Comparison of ENCODE assay signal across 7 cellular contexts in genomic region chr2:74507926-74508520, GRCh38. TPM values are rescaled to one million over a fixed set of nuclear protein-coding genes. Genes with fewer than 3 reads are reported as not detected.
DNase-seq lines count a peak whose midpoint lies in the region; ATAC-seq, FAIRE-seq and TF ChIP-seq lines count a peak whose summit lies in the region.

No MANE protein-coding gene starts in this region.

- peak overlapping the region; percentile 100 for H2AFZ ChIP-seq in GM12878 (ENCODE audit: control insufficient read depth, low read depth, low read length)

- intact Hi-C loops in GM12878 (cut with micrococcal nuclease; ENCODE audit: unreplicated experiment), result loop anchor here (1.0 kb wide), 2 partner anchors 21 to 79 kb away; partner anchors contain the start of genes AUP1 and HTRA2

- peaks cover 24 to 38% (median 30%) of the 10 kb centered on the region in 3 donors for H3K27me3 Mint-ChIP-seq in immature natural killer cell (ENCODE audit: low read depth in 3 of 3)

- peak overlapping the region; percentile 95 for H3K4me2 ChIP-seq in GM12878 (ENCODE audit: control insufficient read depth, insufficient read depth)

- peak; percentile 49 for DNase-seq in HFF-Myc (ENCODE audit: extremely low read depth, low read depth)
- peak; percentile 55 for DNase-seq in NCI-H2227 treated with DMSO at 0.1 percent for 48 hours (lab: John Stamatoyannopoulos, UW)
- DNase-seq in GM12878 (ENCODE audit: low read depth, low spot score), result no peak
- no peak for DNase-seq in immature natural killer cell
- peak; percentile 40 for DNase-seq in stimulated activated CD8-positive, alpha-beta memory T cell treated with anti-CD3 and anti-CD28 coated beads, Interleukin-4, amount 100 ng/mL, for 48 hours
- DNase-seq in 8988T, result no peak

- H4K20me1 ChIP-seq in GM12878 (ENCODE audit: control insufficient read depth, insufficient read depth), result no peaks in the 10 kb centered on the region

- TF ChIP-seq CTCF in HFF-Myc (IDR thresholded peaks at IDR 0.05; ENCODE audit: low read depth, low read length, missing control alignments) (no peak), GM12878 (IDR thresholded peaks at IDR 0.05 in 2 of 3, conservative IDR thresholded peaks at IDR 0.05 in 1 of 3; ENCODE audit: control insufficient read depth in 2 of 3, extremely low read depth in 1 of 3, insufficient read depth in 1 of 3, low read depth in 3 of 3, low read length in 3 of 3) (no peak)

- H3K36me3 Mint-ChIP-seq in immature natural killer cell, result peaks cover 5 to 16% (median 13%) of the 10 kb centered on the region in 3 donors

- H3K4me1 ChIP-seq in GM12878 (ENCODE audit: control insufficient read depth, insufficient read depth, low read length), result peaks cover 22% of the 10 kb centered on the region

- peak overlapping the region; percentile 97 for H3K27ac ChIP-seq in GM12878 (ENCODE audit: control insufficient read depth, insufficient read depth)

- FAIRE-seq in GM12878 (lab: Jason Lieb, UNC), result no peak

- no peak for TF ChIP-seq RAD21 in GM12878 (IDR thresholded peaks at IDR 0.05; ENCODE audit: insufficient read depth, low read depth, low read length)

- CTCF ChIA-PET in GM12878 (lab: Yijun Ruan, JAX), result interaction anchor here (0.6 to 13.9 kb wide), 9 partner anchors 12 to 91 kb away, joined by 3 to 231 read pairs (median 6); partner anchors contain the start of genes AUP1, CCDC142, DQX1 and HTRA2

- BruUV-seq in GM12878 (replicated peaks; lab: Mats Ljungman, UMichigan), result TSS peak; percentile 78

- RAD21 ChIA-PET in GM12878 (lab: Charles Lee; ENCODE audit: unreplicated experiment), result interaction anchor here (0.9 to 5.5 kb wide), 4 partner anchors 23 to 79 kb away, joined by 3 to 61 read pairs (median 26); partner anchors contain the start of genes AUP1 and HTRA2

- TF ChIP-seq EP300 in GM12878 (IDR thresholded peaks at IDR 0.05; ENCODE audit: borderline replicate concordance in 1 of 2, control insufficient read depth in 1 of 2, low read depth in 2 of 2, low read length in 2 of 2), result no peak

- no peaks in the 10 kb centered on the region for H3K9me3 ChIP-seq in GM12878 (replicated peaks; ENCODE audit: control insufficient read depth, insufficient read depth, low read length)

- ATAC-seq in GM12878, result peak; percentile 53

- TF ChIP-seq POLR2A in GM12878 (IDR thresholded peaks at IDR 0.05; ENCODE audit: low read depth, low read length), result no peak

- H3K9ac ChIP-seq in GM12878 (ENCODE audit: control insufficient read depth, insufficient read depth, low read length), result peak overlapping the region; percentile 93

- 16% methylated on average over 38 of the region's 38 CpGs for WGBS in GM12878 (ENCODE audit: insufficient coverage, insufficient replicate concordance, low lambda C conversion rate, missing lambda C conversion rate)

- H3K9me3 Mint-ChIP-seq in immature natural killer cell, result no peaks in the 10 kb centered on the region

- in situ Hi-C loops in GM12878 (cut with MboI), result no loop called here

- H3K36me3 ChIP-seq in GM12878 (ENCODE audit: control insufficient read depth in 2 of 2, insufficient read depth in 2 of 2, low read length in 1 of 2), result peaks cover 0 to 7% of the 10 kb centered on the region in 2 experiments; a peak in 1 of 4 replicates

- SMC1A ChIA-PET in GM12878 (lab: Charles Lee; ENCODE audit: uncharacterized antibody, unreplicated experiment), result interaction anchor here (0.7 to 5.2 kb wide), 4 partner anchors 22 to 78 kb away, joined by 3 to 71 read pairs (median 28); partner anchors contain the start of genes AUP1, DQX1 and HTRA2

- POLR2A ChIA-PET in GM12878 (lab: Charles Lee), result interaction anchor here (0.9 to 5.8 kb wide), 7 partner anchors 14 to 81 kb away, joined by 3 to 33 read pairs (median 3); partner anchors contain the start of genes AUP1, DQX1, HTRA2 and TTC31

- H3K4me3 Mint-ChIP-seq in immature natural killer cell, result peak overlapping the region; percentile 98 to 100 (median 99)

- H3K79me2 ChIP-seq in GM12878 (ENCODE audit: control insufficient read depth, insufficient read depth, low read length), result peaks cover 12% of the 10 kb centered on the region

- H3K27ac Mint-ChIP-seq in immature natural killer cell, result peak overlapping the region; percentile 99 to 100 (median 100)

- H3K4me1 Mint-ChIP-seq in immature natural killer cell, result peaks cover 50 to 52% of the 10 kb centered on the region in 2 donors

- H3K4me3 ChIP-seq in GM08714 (ENCODE audit: low read length) (peak overlapping the region; percentile 65; the same call in 1 of the 2 replicates), HFF-Myc (replicated peaks; ENCODE audit: low read depth, low read length) (peak overlapping the region; percentile 73), GM12878 (peak overlapping the region; percentile 98)

- H3K27me3 ChIP-seq in GM12878 (replicated peaks in 1 of 2; ENCODE audit: control insufficient read depth in 2 of 2, insufficient read depth in 2 of 2, low read length in 1 of 2), result peaks cover 2 to 3% of the 10 kb centered on the region in 2 experiments; a peak in 3 of 4 replicates

RNA-seq across cellular contexts. Expression of gene PCGF1, which starts 0.5 kb away (rescaled TPM):
- total RNA-seq in GM12878 (2013; cell fraction: nucleolus; rRNA removed), result 16.4 and 81.1 TPM in 2 replicates
- total RNA-seq in GM12878 (2014; rRNA removed) (26.6 and 27.4 TPM in 2 replicates), GM12878 (2014; rRNA removed; fragmentation: Illumina TruSeq; extraction: Trizol) (23.1 and 23.4 TPM in 2 replicates), GM12878 (2021) (25.8 and 27.4 TPM in 2 replicates)
- polyA plus RNA-seq in GM12878 (2011; ENCODE audit: low read depth), result 10.0 TPM
- polyA plus RNA-seq in GM12878 (2011; rRNA removed) (23.9 and 36.3 TPM in 2 replicates), GM12878 (2014; fragmentation: Illumina TruSeq; extraction: Trizol) (23.0 and 25.9 TPM in 2 replicates), GM12878 (2014; fragmentation: Nextera tagmentation; extraction: Ambion mirVana) (10 to 100 TPM; 42.5 to 50.8 TPM), GM12878 (2014; rRNA removed) (27.6 and 28.1 TPM in 2 replicates), GM12878 (2016; fragmentation: Nextera tagmentation; extraction: Ambion mirVana) (10 to 100 TPM; 25.6 to 27.4 TPM), immature natural killer cell (10 to 100 TPM; 18.8 to 22.8 (median 19.5) TPM)
- 42.4 and 49.0 TPM in 2 replicates for polyA plus RNA-seq in GM12878 (2011; cell fraction: cytosol; rRNA removed)
- polyA plus RNA-seq in GM12878 (2011; cell fraction: nucleus; rRNA removed), result 38.4 TPM in 2 replicates
- polyA plus RNA-seq in GM12878 (2012), result 20.6 and 26.3 TPM in 2 replicates
- 38.1 and 42.1 TPM in 2 replicates for polyA minus RNA-seq in GM12878 (2011; rRNA and poly(A)+ RNA removed)
- polyA minus RNA-seq in GM12878 (2011; cell fraction: cytosol; rRNA and poly(A)+ RNA removed), result 16.4 and 21.1 TPM in 2 replicates
- polyA minus RNA-seq in GM12878 (2011; cell fraction: nucleus; rRNA and poly(A)+ RNA removed), result 11.6 and 20.5 TPM in 2 replicates

RNA-seq across cellular contexts. Expression of gene TLX2, which starts 6.2 kb away (rescaled TPM):
- not detected in 2 replicates for total RNA-seq in GM12878 (2013; cell fraction: nucleolus; rRNA removed)
- total RNA-seq in GM12878 (2014; rRNA removed) (3.2 and 3.7 TPM in 2 replicates), GM12878 (2014; rRNA removed; fragmentation: Illumina TruSeq; extraction: Trizol) (1.3 and 1.4 TPM in 2 replicates), GM12878 (2021) (5.3 and 5.5 TPM in 2 replicates)
- not detected for polyA plus RNA-seq in GM12878 (2011; ENCODE audit: low read depth)
- polyA plus RNA-seq in GM12878 (2011; rRNA removed) (not detected in 2 replicates), GM12878 (2014; fragmentation: Illumina TruSeq; extraction: Trizol) (0.11 and 0.90 TPM in 2 replicates), GM12878 (2014; fragmentation: Nextera tagmentation; extraction: Ambion mirVana) (under 1 TPM; 0.06 to 0.13 TPM), GM12878 (2014; rRNA removed) (4.4 and 5.7 TPM in 2 replicates), GM12878 (2016; fragmentation: Nextera tagmentation; extraction: Ambion mirVana) (1 to 10 TPM; 3.6 to 3.8 TPM), immature natural killer cell (not detected)
- polyA plus RNA-seq in GM12878 (2011; cell fraction: cytosol; rRNA removed), result not detected in 2 replicates
- not detected in 2 replicates for polyA plus RNA-seq in GM12878 (2011; cell fraction: nucleus; rRNA removed)
- 0.17 and 0.42 TPM in 2 replicates for polyA plus RNA-seq in GM12878 (2012)
- not detected in 2 replicates for polyA minus RNA-seq in GM12878 (2011; rRNA and poly(A)+ RNA removed)
- polyA minus RNA-seq in GM12878 (2011; cell fraction: cytosol; rRNA and poly(A)+ RNA removed), result not detected in 2 replicates
- polyA minus RNA-seq in GM12878 (2011; cell fraction: nucleus; rRNA and poly(A)+ RNA removed), result not detected in 2 replicates

RNA-seq across cellular contexts. Expression of gene LBX2, which starts 8.6 kb away (rescaled TPM):
- 4.3 and 4.6 TPM in 2 replicates for total RNA-seq in GM12878 (2013; cell fraction: nucleolus; rRNA removed)
- 0.98 and 4.0 TPM in 2 replicates for total RNA-seq in GM12878 (2014; rRNA removed)
- 0.22 and 0.46 TPM in 2 replicates for total RNA-seq in GM12878 (2014; rRNA removed; fragmentation: Illumina TruSeq; extraction: Trizol)
- total RNA-seq in GM12878 (2021), result 0.88 and 1.2 TPM in 2 replicates
- polyA plus RNA-seq in GM12878 (2011; ENCODE audit: low read depth), result not detected
- 0.13 and 0.15 TPM in 2 replicates for polyA plus RNA-seq in GM12878 (2011; rRNA removed)
- 0.15 and 0.30 TPM in 2 replicates for polyA plus RNA-seq in GM12878 (2011; cell fraction: cytosol; rRNA removed)
- 0.57 and 1.2 TPM in 2 replicates for polyA plus RNA-seq in GM12878 (2011; cell fraction: nucleus; rRNA removed)
- polyA plus RNA-seq in GM12878 (2012), result 0.49 and 0.74 TPM in 2 replicates
- 0.32 and 0.89 TPM in 2 replicates for polyA plus RNA-seq in GM12878 (2014; fragmentation: Illumina TruSeq; extraction: Trizol)
- under 1 TPM; 0.08 to 0.09 TPM for polyA plus RNA-seq in GM12878 (2014; fragmentation: Nextera tagmentation; extraction: Ambion mirVana)
- 1.3 and 1.4 TPM in 2 replicates for polyA plus RNA-seq in GM12878 (2014; rRNA removed)
- under 1 TPM; 0.20 to 0.88 TPM for polyA plus RNA-seq in GM12878 (2016; fragmentation: Nextera tagmentation; extraction: Ambion mirVana)
- polyA minus RNA-seq in GM12878 (2011; rRNA and poly(A)+ RNA removed), result 0.46 TPM in 1 of 2 replicates, not detected in the other
- polyA minus RNA-seq in GM12878 (2011; cell fraction: cytosol; rRNA and poly(A)+ RNA removed), result not detected in 2 replicates
- polyA minus RNA-seq in GM12878 (2011; cell fraction: nucleus; rRNA and poly(A)+ RNA removed), result 1.5 and 1.8 TPM in 2 replicates
- not detected for polyA plus RNA-seq in immature natural killer cell

RNA-seq across cellular contexts. Expression of gene DQX1, which starts 18.0 kb away (rescaled TPM):
- total RNA-seq in GM12878 (2013; cell fraction: nucleolus; rRNA removed), result 1.8 and 2.2 TPM in 2 replicates
- total RNA-seq in GM12878 (2014; rRNA removed), result 0.34 and 1.2 TPM in 2 replicates
- 0.67 and 0.78 TPM in 2 replicates for total RNA-seq in GM12878 (2014; rRNA removed; fragmentation: Illumina TruSeq; extraction: Trizol)
- total RNA-seq in GM12878 (2021), result 0.85 and 0.98 TPM in 2 replicates
- 1.1 TPM for polyA plus RNA-seq in GM12878 (2011; ENCODE audit: low read depth)
- 0.46 and 0.87 TPM in 2 replicates for polyA plus RNA-seq in GM12878 (2011; rRNA removed)
- polyA plus RNA-seq in GM12878 (2011; cell fraction: cytosol; rRNA removed), result 0.60 and 0.79 TPM in 2 replicates
- polyA plus RNA-seq in GM12878 (2011; cell fraction: nucleus; rRNA removed), result 7.3 and 10.0 TPM in 2 replicates
- 1.2 TPM in 2 replicates for polyA plus RNA-seq in GM12878 (2012)
- 0.96 and 1.7 TPM in 2 replicates for polyA plus RNA-seq in GM12878 (2014; fragmentation: Illumina TruSeq; extraction: Trizol)
- under 1 TPM; 0.63 to 0.73 TPM for polyA plus RNA-seq in GM12878 (2014; fragmentation: Nextera tagmentation; extraction: Ambion mirVana)
- polyA plus RNA-seq in GM12878 (2014; rRNA removed), result 1.5 and 1.6 TPM in 2 replicates
- 1 to 10 TPM; 1.1 to 2.1 TPM for polyA plus RNA-seq in GM12878 (2016; fragmentation: Nextera tagmentation; extraction: Ambion mirVana)
- polyA minus RNA-seq in GM12878 (2011; rRNA and poly(A)+ RNA removed), result 0.46 and 1.0 TPM in 2 replicates
- not detected in 2 replicates for polyA minus RNA-seq in GM12878 (2011; cell fraction: cytosol; rRNA and poly(A)+ RNA removed)
- 1.9 and 2.1 TPM in 2 replicates for polyA minus RNA-seq in GM12878 (2011; cell fraction: nucleus; rRNA and poly(A)+ RNA removed)
- not detected for polyA plus RNA-seq in immature natural killer cell

RNA-seq across cellular contexts. Expression of gene AUP1, which starts 21.5 kb away (rescaled TPM):
- total RNA-seq in GM12878 (2013; cell fraction: nucleolus; rRNA removed), result 142 and 147 TPM in 2 replicates
- total RNA-seq in GM12878 (2014; rRNA removed) (151 and 152 TPM in 2 replicates), GM12878 (2014; rRNA removed; fragmentation: Illumina TruSeq; extraction: Trizol) (104 and 107 TPM in 2 replicates), GM12878 (2021) (127 and 128 TPM in 2 replicates)
- 55.2 TPM for polyA plus RNA-seq in GM12878 (2011; ENCODE audit: low read depth)
- polyA plus RNA-seq in GM12878 (2011; rRNA removed) (71.4 and 106 TPM in 2 replicates), GM12878 (2014; fragmentation: Illumina TruSeq; extraction: Trizol) (137 and 147 TPM in 2 replicates), GM12878 (2014; fragmentation: Nextera tagmentation; extraction: Ambion mirVana) (10 to 100 TPM; 39.1 to 56.5 TPM), GM12878 (2014; rRNA removed) (212 and 215 TPM in 2 replicates), GM12878 (2016; fragmentation: Nextera tagmentation; extraction: Ambion mirVana) (100 to 1,000 TPM; 187 to 204 TPM), immature natural killer cell (100 to 1,000 TPM; 107 to 126 (median 118) TPM)
- 160 and 189 TPM in 2 replicates for polyA plus RNA-seq in GM12878 (2011; cell fraction: cytosol; rRNA removed)
- polyA plus RNA-seq in GM12878 (2011; cell fraction: nucleus; rRNA removed), result 745 and 873 TPM in 2 replicates
- polyA plus RNA-seq in GM12878 (2012), result 109 and 110 TPM in 2 replicates
- polyA minus RNA-seq in GM12878 (2011; rRNA and poly(A)+ RNA removed), result 80.1 and 134 TPM in 2 replicates
- polyA minus RNA-seq in GM12878 (2011; cell fraction: cytosol; rRNA and poly(A)+ RNA removed), result 40.2 and 55.4 TPM in 2 replicates
- 167 and 238 TPM in 2 replicates for polyA minus RNA-seq in GM12878 (2011; cell fraction: nucleus; rRNA and poly(A)+ RNA removed)

Comparison
In these comparisons a context has a peak if more than half of its experiments do, and no peak if none do; other contexts are left out.
1. DNase-seq: peak in HFF-Myc (single experiment), NCI-H2227 treated with DMSO at 0.1 percent for 48 hours (single experiment) and stimulated activated CD8-positive, alpha-beta memory T cell treated with anti-CD3 and anti-CD28 coated beads, Interleukin-4, amount 100 ng/mL, for 48 hours (single experiment); none in GM12878 (single experiment), immature natural killer cell (0 of 3) and 8988T (single experiment).
2. Peak in every context shown above with its lines, with median percentiles within 50 percentile points of each other: H3K4me3 ChIP-seq.